ENCODE assay signal across 2 cellular contexts in the genomic region with DNA sequence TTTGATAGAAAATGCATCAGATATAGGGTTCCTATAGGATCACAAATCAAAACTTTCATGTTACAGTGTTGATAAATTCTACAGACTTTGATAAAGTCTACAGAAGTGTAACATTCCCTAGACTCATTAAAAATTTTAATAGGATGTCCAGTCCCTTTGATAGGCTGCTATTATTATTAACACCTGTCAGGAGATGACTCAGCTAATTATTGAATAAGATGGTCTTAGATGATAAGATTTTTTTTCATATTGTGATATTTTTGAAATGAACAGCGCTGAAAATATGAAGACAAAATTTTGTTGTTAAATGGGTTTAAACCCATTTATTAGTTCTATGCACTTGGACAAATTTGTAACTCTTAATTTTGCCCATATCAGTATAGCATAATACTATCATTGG.
TF ChIP-seq lines count a peak whose summit lies in the region.

No MANE protein-coding gene starts in this region.

TF ChIP-seq in A549, 52 proteins besides CTCF, POLR2A, EP300 and RAD21:
- TF ChIP-seq MAZ (IDR thresholded peaks at IDR 0.05; ENCODE audit: borderline replicate concordance, low read depth, low read length) (no peak), HOXB5 (CRISPR knock-in tag; IDR thresholded peaks at IDR 0.05) (no peak), MAFK (IDR thresholded peaks at IDR 0.05; ENCODE audit: partially characterized antibody) (peak; percentile 40)
- TF ChIP-seq, protein P1, sequence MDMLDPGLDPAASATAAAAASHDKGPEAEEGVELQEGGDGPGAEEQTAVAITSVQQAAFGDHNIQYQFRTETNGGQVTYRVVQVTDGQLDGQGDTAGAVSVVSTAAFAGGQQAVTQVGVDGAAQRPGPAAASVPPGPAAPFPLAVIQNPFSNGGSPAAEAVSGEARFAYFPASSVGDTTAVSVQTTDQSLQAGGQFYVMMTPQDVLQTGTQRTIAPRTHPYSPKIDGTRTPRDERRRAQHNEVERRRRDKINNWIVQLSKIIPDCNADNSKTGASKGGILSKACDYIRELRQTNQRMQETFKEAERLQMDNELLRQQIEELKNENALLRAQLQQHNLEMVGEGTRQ (IDR thresholded peaks at IDR 0.05) = no peak

TF ChIP-seq in IMR-90, 13 proteins besides CTCF, POLR2A, EP300 and RAD21:
- no peak for TF ChIP-seq SMC3 (IDR thresholded peaks at IDR 0.05; ENCODE audit: low read depth, low read length)
- no peak for TF ChIP-seq CHD1 (IDR thresholded peaks at IDR 0.05; ENCODE audit: low read depth, low read length)
- peak; percentile 72 for TF ChIP-seq NFE2L2 (IDR thresholded peaks at IDR 0.05; ENCODE audit: low read depth, low read length)
- TF ChIP-seq FOS (IDR thresholded peaks at IDR 0.05; ENCODE audit: low read depth, low read length) = no peak
